18 cellular contexts compared by ENCODE assay signal in genomic region chr2:88181511-88181910, GRCh38. TPM values are rescaled to one million over a fixed set of nuclear protein-coding genes. Genes with fewer than 3 reads are reported as not detected.
DNase-seq lines count a peak whose midpoint lies in the region; ATAC-seq and TF ChIP-seq lines count a peak whose summit lies in the region.
"Had no signal": no experiment of that assay in that cellular context is flagged by ENCODE, and none has a peak within 500 bp of the region (broad histone marks: within the 10 kb centered on the region; RNA-seq: fewer than 3 reads in every experiment).

No MANE protein-coding gene starts in this region.

- TF ChIP-seq CTCF in mammary epithelial cell (conservative IDR thresholded peaks at IDR 0.05 in 1 of 2, IDR thresholded peaks at IDR 0.05 in 1 of 2; ENCODE audit: extremely low read depth in 1 of 2, insufficient read depth in 1 of 2, low read depth in 1 of 2, low read length in 2 of 2) (no peak), colonic mucosa (IDR thresholded peaks at IDR 0.05) (no peak)

- in situ Hi-C loops in mammary epithelial cell (cut with MboI; ENCODE audit: low sequenced_read_pairs in 2 of 2): loop anchor here (25.0 kb wide), 3 partner anchors 281 to 481 kb away; partner anchors contain the start of gene FOXI3 (in 1 of the 2)

- intact Hi-C loops in mammary epithelial cell (cut with micrococcal nuclease) (no loop called here), colonic mucosa (cut with DNase I) (no loop called here)

- peak; percentile 38 for DNase-seq in Daoy (ENCODE audit: low read depth)
- peak; percentile 68 for DNase-seq in MV-4-11 (lab: John Stamatoyannopoulos, UW)
- peak; percentile 71 for DNase-seq in mammary epithelial cell
- peak in 1 of 10 donors; percentile 10 for DNase-seq in naive thymus-derived CD8-positive, alpha-beta T cell
- no peak for DNase-seq in colonic mucosa
- DNase-seq: body of pancreas; DMS79; left ventricle myocardium inferior; NCI-H1105; NCI-H446 treated with DMSO at 0.1 percent for 48 hours; SJCRH30; stimulated activated CD4-positive, alpha-beta T cell treated with anti-CD3 and anti-CD28 coated beads, Interleukin-15, amount 100 ng/mL, for 24 hours had no signal

- no peak overlapping the region for H3K4me2 ChIP-seq in mammary epithelial cell (ENCODE audit: insufficient read depth, low read depth, low read length)

- peak overlapping the region in 7 of 10 donors; percentile 5 to 85 (median 63) for H3K27ac Mint-ChIP-seq in naive thymus-derived CD8-positive, alpha-beta T cell

- H3K4me3 ChIP-seq in mammary epithelial cell (replicated peaks in 1 of 3; ENCODE audit: insufficient read depth in 1 of 3, low read depth in 2 of 3, low read length in 3 of 3): no peak overlapping the region
- H3K4me3 ChIP-seq in colonic mucosa: no peak overlapping the region
- H3K4me3 ChIP-seq: body of pancreas, gastroesophageal sphincter, left ventricle myocardium inferior, SJCRH30 had no signal

- H3K9me3 ChIP-seq in mammary epithelial cell (replicated peaks; ENCODE audit: insufficient read depth, low read length) (no peaks in the 10 kb centered on the region), colonic mucosa (no peaks in the 10 kb centered on the region)
- H3K9me3 ChIP-seq: body of pancreas, gastroesophageal sphincter, left ventricle myocardium inferior, SJCRH30 had no signal

- POLR2A ChIA-PET in naive thymus-derived CD8-positive, alpha-beta T cell (lab: Charles Lee): no interaction called here

- H3K4me1 ChIP-seq in mammary epithelial cell (ENCODE audit: insufficient read depth, low read length) (peaks cover 14% of the 10 kb centered on the region), colonic mucosa (no peaks in the 10 kb centered on the region)
- H3K4me1 ChIP-seq: gastroesophageal sphincter, SJCRH30 had no signal

- H3K9ac ChIP-seq in mammary epithelial cell (ENCODE audit: insufficient read depth, low read length) (no peak overlapping the region), colonic mucosa (ENCODE audit: low read depth in 2 of 2, low read length in 2 of 2) (no peak overlapping the region)

- dilution Hi-C loops in mammary epithelial cell (cut with HindIII; ENCODE audit: low sequenced_read_pairs): no loop called here

- CTCF ChIA-PET in mammary epithelial cell (lab: Charles Lee; ENCODE audit: low non-redundant PET): no interaction called here

- H3K36me3 ChIP-seq in mammary epithelial cell (ENCODE audit: insufficient read depth, low read length) (no peaks in the 10 kb centered on the region), colonic mucosa (no peaks in the 10 kb centered on the region)
- H3K36me3 ChIP-seq: SJCRH30 had no signal

- H3K27me3 ChIP-seq in mammary epithelial cell (ENCODE audit: insufficient read depth, low read length): no peaks in the 10 kb centered on the region
- no peaks in the 10 kb centered on the region for H3K27me3 ChIP-seq in colonic mucosa
- H3K27me3 ChIP-seq: body of pancreas, gastroesophageal sphincter, SJCRH30 had no signal

- H3K4me1 Mint-ChIP-seq in naive thymus-derived CD8-positive, alpha-beta T cell: peaks cover 4 to 17% (median 15%) of the 10 kb centered on the region in 4 donors

- peak overlapping the region in 4 of 10 donors; percentile 14 to 67 (median 44) for H3K4me3 Mint-ChIP-seq in naive thymus-derived CD8-positive, alpha-beta T cell

- H2AFZ ChIP-seq in mammary epithelial cell (ENCODE audit: low read depth, low read length): no peak overlapping the region

- peaks cover 0 to 13% (median 7%) of the 10 kb centered on the region in 5 donors for H3K27me3 Mint-ChIP-seq in naive thymus-derived CD8-positive, alpha-beta T cell

- peaks cover 0 to 1% (median 0%) of the 10 kb centered on the region in 3 donors for H3K36me3 Mint-ChIP-seq in naive thymus-derived CD8-positive, alpha-beta T cell

- no peaks in the 10 kb centered on the region for H4K20me1 ChIP-seq in mammary epithelial cell (ENCODE audit: insufficient read depth, low read length)

- H3K27ac ChIP-seq in mammary epithelial cell (ENCODE audit: insufficient read depth, low read depth, low read length) (no peak overlapping the region), colonic mucosa (no peak overlapping the region)
- H3K27ac ChIP-seq: body of pancreas, gastroesophageal sphincter, HL-60, left ventricle myocardium inferior, SJCRH30 had no signal

- BruUV-seq in mammary epithelial cell (replicated peaks; lab: Mats Ljungman, UMichigan): no TSS peak

- H3K79me2 ChIP-seq in mammary epithelial cell (ENCODE audit: insufficient read depth, low read length): no peaks in the 10 kb centered on the region

- H3K9me3 Mint-ChIP-seq in naive thymus-derived CD8-positive, alpha-beta T cell: peaks cover 0 to 12% (median 3%) of the 10 kb centered on the region in 9 donors

- ATAC-seq in naive thymus-derived CD8-positive, alpha-beta T cell: no peak
- ATAC-seq in GM18861 (IDR thresholded peaks at IDR 0.05; ENCODE audit: unreplicated experiment): no peak
- no peak for ATAC-seq in esophagus mucosa
- ATAC-seq in GM18867 (IDR thresholded peaks at IDR 0.05; ENCODE audit: unreplicated experiment): no peak
- ATAC-seq: body of pancreas, gastroesophageal sphincter had no signal

- 85% methylated on average over 3 of the region's 3 CpGs for WGBS in mammary epithelial cell (ENCODE audit: low coverage, missing lambda C conversion rate)

RNA-seq across cellular contexts. Expression of gene THNSL2, which starts 11.4 kb away (rescaled TPM):
- not detected in 2 replicates for total RNA-seq in Daoy (2014; rRNA removed; shearing (Covaris generic))
- total RNA-seq in mammary epithelial cell (10 to 100 TPM in 1 of 2 donors, 1 to 10 TPM in 1; 2.4 to 28.5 TPM), esophagus mucosa (6.5 TPM), colonic mucosa (10 to 100 TPM; 17.5 to 23.3 TPM)
- 0.08 TPM for polyA plus RNA-seq in mammary epithelial cell
- polyA minus RNA-seq in mammary epithelial cell: not detected
- total RNA-seq in naive thymus-derived CD8-positive, alpha-beta T cell: 1 to 10 TPM; 2.3 to 3.1 TPM
- polyA plus RNA-seq in naive thymus-derived CD8-positive, alpha-beta T cell: under 1 TPM; 0.36 to 0.69 (median 0.43) TPM
- total RNA-seq: SJCRH30 had no signal

RNA-seq across cellular contexts. Expression of gene FABP1, which starts 53.6 kb away (rescaled TPM):
- total RNA-seq in Daoy (2014; rRNA removed; shearing (Covaris generic)): not detected in 2 replicates
- total RNA-seq in mammary epithelial cell (not detected), esophagus mucosa (not detected), colonic mucosa (1,000 to 10,000 TPM; 2,582 to 2,822 TPM)
- not detected for polyA plus RNA-seq in mammary epithelial cell
- not detected for polyA minus RNA-seq in mammary epithelial cell
- total RNA-seq in naive thymus-derived CD8-positive, alpha-beta T cell: not detected
- not detected for polyA plus RNA-seq in naive thymus-derived CD8-positive, alpha-beta T cell
- total RNA-seq: body of pancreas, gastroesophageal sphincter, left ventricle myocardium inferior, osteocyte had no signal

Comparison
In these comparisons a context has a peak if more than half of its experiments do, and no peak if none do; other contexts are left out.
1. RNA of gene FABP1, which starts 53.6 kb away (total RNA-seq): 2,582 to 2,822 TPM in colonic mucosa; not detected in esophagus mucosa (single experiment), not detected in Daoy, not detected in mammary epithelial cell and not detected in naive thymus-derived CD8-positive, alpha-beta T cell; every median in the first group is over 1,000 times any median in the second.